ENCODE assay signal across 1 cellular context in the genomic region with DNA sequence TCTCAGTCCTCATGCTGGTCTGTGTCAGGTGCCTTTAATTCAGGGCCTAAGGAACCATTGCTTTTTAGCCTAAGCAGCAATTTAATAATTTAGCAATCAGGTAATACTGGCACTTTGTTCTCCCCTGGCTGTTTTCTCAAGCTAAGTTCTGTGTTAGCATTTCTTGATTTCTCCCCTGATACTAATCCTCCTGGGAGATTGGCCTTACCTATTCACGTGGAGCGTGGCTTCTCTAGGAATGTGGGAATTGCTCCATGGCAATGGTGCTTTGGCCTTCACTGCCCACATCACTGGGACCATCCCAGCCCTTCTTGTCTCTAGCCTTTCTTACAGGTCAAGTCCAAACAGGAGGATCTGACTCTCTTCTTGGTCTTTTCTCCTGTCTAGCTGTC.
TF ChIP-seq lines count a peak whose summit lies in the region.

No MANE protein-coding gene starts in this region.

TF ChIP-seq in HepG2, 621 proteins besides CTCF, POLR2A, EP300 and RAD21 (continued from another document and continues in another):
- TF ChIP-seq, protein P1, sequence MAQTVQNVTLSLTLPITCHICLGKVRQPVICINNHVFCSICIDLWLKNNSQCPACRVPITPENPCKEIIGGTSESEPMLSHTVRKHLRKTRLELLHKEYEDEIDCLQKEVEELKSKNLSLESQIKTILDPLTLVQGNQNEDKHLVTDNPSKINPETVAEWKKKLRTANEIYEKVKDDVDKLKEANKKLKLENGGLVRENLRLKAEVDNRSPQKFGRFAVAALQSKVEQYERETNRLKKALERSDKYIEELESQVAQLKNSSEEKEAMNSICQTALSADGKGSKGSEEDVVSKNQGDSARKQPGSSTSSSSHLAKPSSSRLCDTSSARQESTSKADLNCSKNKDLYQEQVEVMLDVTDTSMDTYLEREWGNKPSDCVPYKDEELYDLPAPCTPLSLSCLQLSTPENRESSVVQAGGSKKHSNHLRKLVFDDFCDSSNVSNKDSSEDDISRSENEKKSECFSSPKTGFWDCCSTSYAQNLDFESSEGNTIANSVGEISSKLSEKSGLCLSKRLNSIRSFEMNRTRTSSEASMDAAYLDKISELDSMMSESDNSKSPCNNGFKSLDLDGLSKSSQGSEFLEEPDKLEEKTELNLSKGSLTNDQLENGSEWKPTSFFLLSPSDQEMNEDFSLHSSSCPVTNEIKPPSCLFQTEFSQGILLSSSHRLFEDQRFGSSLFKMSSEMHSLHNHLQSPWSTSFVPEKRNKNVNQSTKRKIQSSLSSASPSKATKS (CRISPR knock-in tag; IDR thresholded peaks at IDR 0.05), result no peak
- no peak for TF ChIP-seq ZSCAN30 (CRISPR knock-in tag; IDR thresholded peaks at IDR 0.05)
- no peak for TF ChIP-seq RFX5 (IDR thresholded peaks at IDR 0.05; ENCODE audit: low read depth, low read length)
- TF ChIP-seq ZMYM2 (CRISPR knock-in tag; IDR thresholded peaks at IDR 0.05), result no peak
- TF ChIP-seq MATR3 (CRISPR knock-in tag; IDR thresholded peaks at IDR 0.05), result no peak
- TF ChIP-seq TEAD3 (CRISPR knock-in tag; optimal IDR thresholded peaks at IDR 0.05; ENCODE audit: borderline replicate concordance), result peak; percentile 2
- TF ChIP-seq SKI (IDR thresholded peaks at IDR 0.05; ENCODE audit: partially characterized antibody), result no peak
- peak; percentile 4; the same call in 1 of the 2 replicates for TF ChIP-seq HNRNPL (IDR thresholded peaks at IDR 0.05; ENCODE audit: low read depth, low read length)
- TF ChIP-seq KLF13 (CRISPR knock-in tag; IDR thresholded peaks at IDR 0.05), result no peak
- TF ChIP-seq, protein P2, sequence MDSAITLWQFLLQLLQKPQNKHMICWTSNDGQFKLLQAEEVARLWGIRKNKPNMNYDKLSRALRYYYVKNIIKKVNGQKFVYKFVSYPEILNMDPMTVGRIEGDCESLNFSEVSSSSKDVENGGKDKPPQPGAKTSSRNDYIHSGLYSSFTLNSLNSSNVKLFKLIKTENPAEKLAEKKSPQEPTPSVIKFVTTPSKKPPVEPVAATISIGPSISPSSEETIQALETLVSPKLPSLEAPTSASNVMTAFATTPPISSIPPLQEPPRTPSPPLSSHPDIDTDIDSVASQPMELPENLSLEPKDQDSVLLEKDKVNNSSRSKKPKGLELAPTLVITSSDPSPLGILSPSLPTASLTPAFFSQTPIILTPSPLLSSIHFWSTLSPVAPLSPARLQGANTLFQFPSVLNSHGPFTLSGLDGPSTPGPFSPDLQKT (CRISPR knock-in tag; IDR thresholded peaks at IDR 0.05; ENCODE audit: borderline replicate concordance), result no peak
- no peak for TF ChIP-seq MXI1 (IDR thresholded peaks at IDR 0.05; ENCODE audit: borderline replicate concordance, low read depth, low read length)
- TF ChIP-seq ZFP37 (CRISPR knock-in tag; IDR thresholded peaks at IDR 0.05; ENCODE audit: borderline replicate concordance), result no peak
- TF ChIP-seq ARID2 (CRISPR knock-in tag; IDR thresholded peaks at IDR 0.05; ENCODE audit: borderline replicate concordance), result no peak
- no peak for TF ChIP-seq ZNF549 (CRISPR knock-in tag; IDR thresholded peaks at IDR 0.05)
- no peak for TF ChIP-seq RBM39 (IDR thresholded peaks at IDR 0.05; ENCODE audit: low read depth, low read length, poor library complexity, severe bottlenecking)
- TF ChIP-seq SAFB2 (CRISPR knock-in tag; IDR thresholded peaks at IDR 0.05; ENCODE audit: borderline replicate concordance, low read depth), result no peak
- 0 out of 2 replicates have a peak, but pooled peaks have one; percentile 8 for TF ChIP-seq ZNF264 (CRISPR knock-in tag; IDR thresholded peaks at IDR 0.05)
- TF ChIP-seq, protein P3, sequence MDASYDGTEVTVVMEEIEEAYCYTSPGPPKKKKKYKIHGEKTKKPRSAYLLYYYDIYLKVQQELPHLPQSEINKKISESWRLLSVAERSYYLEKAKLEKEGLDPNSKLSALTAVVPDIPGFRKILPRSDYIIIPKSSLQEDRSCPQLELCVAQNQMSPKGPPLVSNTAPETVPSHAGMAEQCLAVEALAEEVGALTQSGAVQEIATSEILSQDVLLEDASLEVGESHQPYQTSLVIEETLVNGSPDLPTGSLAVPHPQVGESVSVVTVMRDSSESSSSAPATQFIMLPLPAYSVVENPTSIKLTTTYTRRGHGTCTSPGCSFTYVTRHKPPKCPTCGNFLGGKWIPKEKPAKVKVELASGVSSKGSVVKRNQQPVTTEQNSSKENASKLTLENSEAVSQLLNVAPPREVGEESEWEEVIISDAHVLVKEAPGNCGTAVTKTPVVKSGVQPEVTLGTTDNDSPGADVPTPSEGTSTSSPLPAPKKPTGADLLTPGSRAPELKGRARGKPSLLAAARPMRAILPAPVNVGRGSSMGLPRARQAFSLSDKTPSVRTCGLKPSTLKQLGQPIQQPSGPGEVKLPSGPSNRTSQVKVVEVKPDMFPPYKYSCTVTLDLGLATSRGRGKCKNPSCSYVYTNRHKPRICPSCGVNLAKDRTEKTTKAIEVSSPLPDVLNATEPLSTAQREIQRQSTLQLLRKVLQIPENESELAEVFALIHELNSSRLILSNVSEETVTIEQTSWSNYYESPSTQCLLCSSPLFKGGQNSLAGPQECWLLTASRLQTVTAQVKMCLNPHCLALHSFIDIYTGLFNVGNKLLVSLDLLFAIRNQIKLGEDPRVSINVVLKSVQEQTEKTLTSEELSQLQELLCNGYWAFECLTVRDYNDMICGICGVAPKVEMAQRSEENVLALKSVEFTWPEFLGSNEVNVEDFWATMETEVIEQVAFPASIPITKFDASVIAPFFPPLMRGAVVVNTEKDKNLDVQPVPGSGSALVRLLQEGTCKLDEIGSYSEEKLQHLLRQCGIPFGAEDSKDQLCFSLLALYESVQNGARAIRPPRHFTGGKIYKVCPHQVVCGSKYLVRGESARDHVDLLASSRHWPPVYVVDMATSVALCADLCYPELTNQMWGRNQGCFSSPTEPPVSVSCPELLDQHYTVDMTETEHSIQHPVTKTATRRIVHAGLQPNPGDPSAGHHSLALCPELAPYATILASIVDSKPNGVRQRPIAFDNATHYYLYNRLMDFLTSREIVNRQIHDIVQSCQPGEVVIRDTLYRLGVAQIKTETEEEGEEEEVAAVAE (CRISPR knock-in tag; IDR thresholded peaks at IDR 0.05; ENCODE audit: borderline replicate concordance), result no peak
- no peak for TF ChIP-seq ZNF530 (CRISPR knock-in tag; IDR thresholded peaks at IDR 0.05; ENCODE audit: low read depth)
- no peak for TF ChIP-seq ZNF367 (CRISPR knock-in tag; IDR thresholded peaks at IDR 0.05; ENCODE audit: borderline replicate concordance)
- TF ChIP-seq ZNF317 (CRISPR knock-in tag; IDR thresholded peaks at IDR 0.05), result no peak
- TF ChIP-seq, protein P4, sequence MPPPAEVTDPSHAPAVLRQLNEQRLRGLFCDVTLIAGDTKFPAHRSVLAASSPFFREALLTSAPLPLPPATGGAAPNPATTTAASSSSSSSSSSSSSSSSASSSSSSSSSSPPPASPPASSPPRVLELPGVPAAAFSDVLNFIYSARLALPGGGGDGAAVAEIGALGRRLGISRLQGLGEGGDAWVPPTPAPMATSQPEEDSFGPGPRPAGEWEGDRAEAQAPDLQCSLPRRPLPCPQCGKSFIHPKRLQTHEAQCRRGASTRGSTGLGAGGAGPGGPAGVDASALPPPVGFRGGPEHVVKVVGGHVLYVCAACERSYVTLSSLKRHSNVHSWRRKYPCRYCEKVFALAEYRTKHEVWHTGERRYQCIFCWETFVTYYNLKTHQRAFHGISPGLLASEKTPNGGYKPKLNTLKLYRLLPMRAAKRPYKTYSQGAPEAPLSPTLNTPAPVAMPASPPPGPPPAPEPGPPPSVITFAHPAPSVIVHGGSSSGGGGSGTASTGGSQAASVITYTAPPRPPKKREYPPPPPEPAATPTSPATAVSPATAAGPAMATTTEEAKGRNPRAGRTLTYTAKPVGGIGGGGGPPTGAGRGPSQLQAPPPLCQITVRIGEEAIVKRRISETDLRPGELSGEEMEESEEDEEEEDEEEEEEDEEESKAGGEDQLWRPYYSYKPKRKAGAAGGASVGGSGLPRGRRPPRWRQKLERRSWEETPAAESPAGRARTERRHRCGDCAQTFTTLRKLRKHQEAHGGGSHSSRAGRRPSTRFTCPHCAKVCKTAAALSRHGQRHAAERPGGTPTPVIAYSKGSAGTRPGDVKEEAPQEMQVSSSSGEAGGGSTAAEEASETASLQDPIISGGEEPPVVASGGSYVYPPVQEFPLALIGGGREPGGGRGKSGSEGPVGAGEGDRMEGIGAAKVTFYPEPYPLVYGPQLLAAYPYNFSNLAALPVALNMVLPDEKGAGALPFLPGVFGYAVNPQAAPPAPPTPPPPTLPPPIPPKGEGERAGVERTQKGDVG (CRISPR knock-in tag; IDR thresholded peaks at IDR 0.05; ENCODE audit: borderline replicate concordance), result no peak
- TF ChIP-seq SIX4 (CRISPR knock-in tag; IDR thresholded peaks at IDR 0.05), result no peak
- TF ChIP-seq CCDC6 (CRISPR knock-in tag; IDR thresholded peaks at IDR 0.05), result 0 out of 2 replicates have a peak, but pooled peaks have one; percentile 35
- TF ChIP-seq, protein P5, sequence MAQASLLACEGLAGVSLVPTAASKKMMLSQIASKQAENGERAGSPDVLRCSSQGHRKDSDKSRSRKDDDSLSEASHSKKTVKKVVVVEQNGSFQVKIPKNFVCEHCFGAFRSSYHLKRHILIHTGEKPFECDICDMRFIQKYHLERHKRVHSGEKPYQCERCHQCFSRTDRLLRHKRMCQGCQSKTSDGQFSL (CRISPR knock-in tag; IDR thresholded peaks at IDR 0.05), result 0 out of 2 replicates have a peak, but pooled peaks have one; percentile 5
- no peak for TF ChIP-seq LCORL (IDR thresholded peaks at IDR 0.05)
- no peak for TF ChIP-seq LCORL (CRISPR knock-in tag; IDR thresholded peaks at IDR 0.05)
- TF ChIP-seq, protein P6, sequence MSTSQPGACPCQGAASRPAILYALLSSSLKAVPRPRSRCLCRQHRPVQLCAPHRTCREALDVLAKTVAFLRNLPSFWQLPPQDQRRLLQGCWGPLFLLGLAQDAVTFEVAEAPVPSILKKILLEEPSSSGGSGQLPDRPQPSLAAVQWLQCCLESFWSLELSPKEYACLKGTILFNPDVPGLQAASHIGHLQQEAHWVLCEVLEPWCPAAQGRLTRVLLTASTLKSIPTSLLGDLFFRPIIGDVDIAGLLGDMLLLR (CRISPR knock-in tag; IDR thresholded peaks at IDR 0.05), result no peak
- no peak for TF ChIP-seq HOXD1 (CRISPR knock-in tag; IDR thresholded peaks at IDR 0.05)
- TF ChIP-seq, protein P7, sequence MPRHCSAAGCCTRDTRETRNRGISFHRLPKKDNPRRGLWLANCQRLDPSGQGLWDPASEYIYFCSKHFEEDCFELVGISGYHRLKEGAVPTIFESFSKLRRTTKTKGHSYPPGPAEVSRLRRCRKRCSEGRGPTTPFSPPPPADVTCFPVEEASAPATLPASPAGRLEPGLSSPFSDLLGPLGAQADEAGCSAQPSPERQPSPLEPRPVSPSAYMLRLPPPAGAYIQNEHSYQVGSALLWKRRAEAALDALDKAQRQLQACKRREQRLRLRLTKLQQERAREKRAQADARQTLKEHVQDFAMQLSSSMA (CRISPR knock-in tag; IDR thresholded peaks at IDR 0.05), result no peak
- TF ChIP-seq NKX3-1 (CRISPR knock-in tag; IDR thresholded peaks at IDR 0.05), result no peak
- TF ChIP-seq, protein P8, sequence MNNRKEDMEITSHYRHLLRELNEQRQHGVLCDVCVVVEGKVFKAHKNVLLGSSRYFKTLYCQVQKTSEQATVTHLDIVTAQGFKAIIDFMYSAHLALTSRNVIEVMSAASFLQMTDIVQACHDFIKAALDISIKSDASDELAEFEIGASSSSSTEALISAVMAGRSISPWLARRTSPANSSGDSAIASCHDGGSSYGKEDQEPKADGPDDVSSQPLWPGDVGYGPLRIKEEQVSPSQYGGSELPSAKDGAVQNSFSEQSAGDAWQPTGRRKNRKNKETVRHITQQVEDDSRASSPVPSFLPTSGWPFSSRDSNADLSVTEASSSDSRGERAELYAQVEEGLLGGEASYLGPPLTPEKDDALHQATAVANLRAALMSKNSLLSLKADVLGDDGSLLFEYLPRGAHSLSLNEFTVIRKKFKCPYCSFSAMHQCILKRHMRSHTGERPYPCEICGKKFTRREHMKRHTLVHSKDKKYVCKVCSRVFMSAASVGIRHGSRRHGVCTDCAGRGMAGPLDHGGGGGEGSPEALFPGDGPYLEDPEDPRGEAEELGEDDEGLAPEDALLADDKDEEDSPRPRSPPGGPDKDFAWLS (CRISPR knock-in tag; IDR thresholded peaks at IDR 0.05; ENCODE audit: borderline replicate concordance), result no peak
- no peak for TF ChIP-seq SALL2 (CRISPR knock-in tag; IDR thresholded peaks at IDR 0.05)
- no peak for TF ChIP-seq ZNF567 (CRISPR knock-in tag; IDR thresholded peaks at IDR 0.05; ENCODE audit: borderline replicate concordance)
- TF ChIP-seq XBP1 (CRISPR knock-in tag; IDR thresholded peaks at IDR 0.05), result no peak
- TF ChIP-seq IRF2 (CRISPR knock-in tag; IDR thresholded peaks at IDR 0.05), result 0 out of 2 replicates have a peak, but pooled peaks have one; percentile 0
- no peak for TF ChIP-seq NR2F1 (CRISPR knock-in tag; IDR thresholded peaks at IDR 0.05)
- no peak for TF ChIP-seq ZNF615 (CRISPR knock-in tag; IDR thresholded peaks at IDR 0.05; ENCODE audit: borderline replicate concordance)
- TF ChIP-seq, protein P9, sequence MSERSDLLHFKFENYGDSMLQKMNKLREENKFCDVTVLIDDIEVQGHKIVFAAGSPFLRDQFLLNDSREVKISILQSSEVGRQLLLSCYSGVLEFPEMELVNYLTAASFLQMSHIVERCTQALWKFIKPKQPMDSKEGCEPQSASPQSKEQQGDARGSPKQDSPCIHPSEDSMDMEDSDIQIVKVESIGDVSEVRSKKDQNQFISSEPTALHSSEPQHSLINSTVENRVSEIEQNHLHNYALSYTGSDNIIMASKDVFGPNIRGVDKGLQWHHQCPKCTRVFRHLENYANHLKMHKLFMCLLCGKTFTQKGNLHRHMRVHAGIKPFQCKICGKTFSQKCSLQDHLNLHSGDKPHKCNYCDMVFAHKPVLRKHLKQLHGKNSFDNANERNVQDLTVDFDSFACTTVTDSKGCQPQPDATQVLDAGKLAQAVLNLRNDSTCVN (CRISPR knock-in tag; IDR thresholded peaks at IDR 0.05; ENCODE audit: borderline replicate concordance), result no peak
- no peak for TF ChIP-seq ZNF430 (CRISPR knock-in tag; IDR thresholded peaks at IDR 0.05)
- no peak for TF ChIP-seq XRCC5 (optimal IDR thresholded peaks at IDR 0.05; ENCODE audit: low read length)
